Comparison of ENCODE assay signal across 12 cellular contexts in genomic region chr10:14244801-14245211, GRCh38.
DNase-seq lines count a peak whose midpoint lies in the region; ATAC-seq and TF ChIP-seq lines count a peak whose summit lies in the region.
"Had no signal": no experiment of that assay in that cellular context is flagged by ENCODE, and none has a peak within 500 bp of the region (broad histone marks: within the 10 kb centered on the region; RNA-seq: fewer than 3 reads in every experiment).

No MANE protein-coding gene starts in this region.

- no peak for TF ChIP-seq CTCF in fibroblast of villous mesenchyme (IDR thresholded peaks at IDR 0.05; ENCODE audit: insufficient read depth, low read depth, low read length)

- H3K4me3 ChIP-seq in fibroblast of villous mesenchyme (ENCODE audit: low read depth, low read length): no peak overlapping the region

- in situ Hi-C loops in SK-MEL-5 (cut with HindIII; ENCODE audit: low pct_unique_long_range_greater_than_20kb, low sequenced_read_pairs): no loop called here

- ATAC-seq in HG03159 (IDR thresholded peaks at IDR 0.05; ENCODE audit: unreplicated experiment): no peak
- no peak for ATAC-seq in esophagus mucosa
- ATAC-seq: stimulated activated naive B cell treated with anti-CD40 and anti-IgM and Interleukin-4, amounts not matched to agents 10 μg/mL and 1 μg/mL and 100 μg/mL, for 72 hours had no signal

- DNase-seq in COLO829 (ENCODE audit: low spot score) (peak; percentile 26), HT-29 (ENCODE audit: low spot score) (peak; percentile 2), SK-MEL-5 (ENCODE audit: low read depth, low spot score) (peak; percentile 6), fibroblast of villous mesenchyme (ENCODE audit: low read depth) (peak; percentile 20), NCI-H1092 treated with DMSO at 0.1 percent for 48 hours (lab: John Stamatoyannopoulos, UW) (no peak), germinal center (ENCODE audit: low spot score) (no peak)
- DNase-seq: activated CD4-positive, alpha-beta T cell treated with anti-CD3 and anti-CD28 coated beads for 48 hours; activated T-cell treated with anti-CD3 and anti-CD28 coated beads, Interleukin-2, amount 50 U/mL, for 24 hours; stimulated activated CD4-positive, alpha-beta T cell treated with anti-CD3 and anti-CD28 coated beads, Interleukin-4, amount 100 ng/mL, for 24 hours; stimulated activated naive B cell treated with anti-CD40 and anti-IgM and Interleukin-4, amounts not matched to agents 10 μg/mL and 1 μg/mL and 100 μg/mL, for 72 hours had no signal

Comparison
In these comparisons a context has a peak if more than half of its experiments do, and no peak if none do; other contexts are left out.
1. DNase-seq: peak in COLO829 (single experiment), HT-29 (single experiment), SK-MEL-5 (single experiment) and fibroblast of villous mesenchyme (single experiment); none in NCI-H1092 treated with DMSO at 0.1 percent for 48 hours (single experiment) and germinal center (single experiment).